19 cellular contexts compared by ENCODE assay signal in the genomic region with DNA sequence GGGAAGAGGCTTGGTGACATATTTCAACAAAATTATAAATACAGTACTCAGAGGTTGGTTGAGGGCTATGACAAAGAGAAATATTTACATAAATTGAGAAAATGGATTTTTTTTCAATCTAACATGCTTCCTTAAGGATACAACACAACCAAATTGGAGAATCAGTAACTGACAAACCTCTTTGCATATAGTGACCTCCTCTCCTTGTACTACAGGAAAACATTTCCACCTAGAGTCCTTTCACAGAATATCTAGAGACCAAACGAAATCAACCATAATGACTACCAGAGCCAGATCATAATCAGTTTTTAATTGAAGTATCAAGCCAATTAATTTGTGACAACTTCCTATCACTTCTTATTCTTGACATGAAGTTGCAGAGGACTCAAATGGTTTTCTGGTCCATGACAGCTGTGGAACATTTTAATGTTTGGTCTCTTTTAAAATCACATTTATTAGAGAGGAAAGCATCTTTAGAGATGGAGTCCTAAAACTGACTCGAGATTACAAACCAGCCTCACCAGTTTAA. TPM values are rescaled to one million over a fixed set of nuclear protein-coding genes. Genes with fewer than 3 reads are reported as not detected.
"Had no signal": no experiment of that assay in that cellular context is flagged by ENCODE, and none has a peak within 500 bp of the region (broad histone marks: within the 10 kb centered on the region; RNA-seq: fewer than 3 reads in every experiment).

No MANE protein-coding gene starts in this region.

- H3K9me3 Mint-ChIP-seq: activated naive CD8-positive, alpha-beta T cell treated with anti-CD3 and anti-CD28 coated beads for 36 hours had no signal

- H3K4me3 ChIP-seq: mucosa of descending colon, suprapubic skin, upper lobe of right lung had no signal

- H3K4me3 Mint-ChIP-seq: activated naive CD8-positive, alpha-beta T cell treated with anti-CD3 and anti-CD28 coated beads for 36 hours; naive thymus-derived CD8-positive, alpha-beta T cell had no signal

- DNase-seq: activated CD4-positive, alpha-beta T cell treated with anti-CD3 and anti-CD28 coated beads, Interleukin-2, amount 50 U/mL, for 1 hour; activated naive CD8-positive, alpha-beta T cell treated with anti-CD3 and anti-CD28 coated beads for 36 hours; activated T-cell treated with anti-CD3 and anti-CD28 coated beads for 4 hours; dorsolateral prefrontal cortex; hypothalamus; left cardiac atrium; mucosa of descending colon; naive thymus-derived CD8-positive, alpha-beta T cell; stimulated activated CD4-positive, alpha-beta T cell treated with anti-CD3 and anti-CD28 coated beads, Interleukin-2, amount 100 ng/mL, for 24 hours; stimulated activated naive CD4-positive, alpha-beta T cell treated with Interleukin-2 at 50 U/mL for 16 hours; T-helper 2 cell; upper lobe of right lung had no signal

- ATAC-seq: esophagus mucosa; left cardiac atrium; mucosa of descending colon; naive thymus-derived CD8-positive, alpha-beta T cell; sciatic nerve; upper lobe of right lung had no signal

- H3K9me3 ChIP-seq: mucosa of descending colon, suprapubic skin, upper lobe of right lung had no signal

- H3K36me3 Mint-ChIP-seq: activated naive CD8-positive, alpha-beta T cell treated with anti-CD3 and anti-CD28 coated beads for 36 hours; naive thymus-derived CD8-positive, alpha-beta T cell had no signal

- H3K27ac Mint-ChIP-seq: activated naive CD8-positive, alpha-beta T cell treated with anti-CD3 and anti-CD28 coated beads for 36 hours; naive thymus-derived CD8-positive, alpha-beta T cell had no signal

- H3K27ac ChIP-seq: dorsolateral prefrontal cortex, suprapubic skin, upper lobe of right lung had no signal

- H3K36me3 ChIP-seq: suprapubic skin, upper lobe of right lung had no signal

RNA-seq across cellular contexts. Expression of gene LINGO2, which starts 3.6 kb away (rescaled TPM):
- total RNA-seq: activated CD8-positive, alpha-beta memory T cell treated with anti-CD3 and anti-CD28 coated beads for 36 hours; activated naive CD8-positive, alpha-beta T cell treated with anti-CD3 and anti-CD28 coated beads for 36 hours; left cardiac atrium; lung microvascular endothelial cell; naive thymus-derived CD8-positive, alpha-beta T cell; omental fat pad; pulmonary artery endothelial cell; sciatic nerve; upper lobe of right lung had no signal
